ENCODE assay signal across 8 cellular contexts in genomic region chr10:119131512-119132240, GRCh38. TPM values are rescaled to one million over a fixed set of nuclear protein-coding genes. Genes with fewer than 3 reads are reported as not detected.
DNase-seq lines count a peak whose midpoint lies in the region; ATAC-seq and TF ChIP-seq lines count a peak whose summit lies in the region.

No MANE protein-coding gene starts in this region.

- H3K27me3 ChIP-seq in DND-41 (ENCODE audit: insufficient read depth, low read length, poor library complexity) (no peaks in the 10 kb centered on the region), PC-3 (ENCODE audit: low read length) (no peaks in the 10 kb centered on the region)

- H3F3A ChIP-seq in PC-3 (ENCODE audit: low read length, unreplicated experiment), result no peaks in the 10 kb centered on the region

- H3K36me3 Mint-ChIP-seq in immature natural killer cell, result peaks cover 19 to 38% (median 19%) of the 10 kb centered on the region in 3 donors
- peaks cover 43% of the 10 kb centered on the region for H3K36me3 Mint-ChIP-seq in stimulated activated memory B cell treated with anti-CD40 and anti-IgM and Interleukin-4, amounts not matched to agents 10 μg/mL and 1 μg/mL and 100 μg/mL, for 72 hours

- H3K4me1 ChIP-seq in DND-41 (ENCODE audit: insufficient read depth, low read length) (peaks cover 86% of the 10 kb centered on the region), PC-3 (ENCODE audit: insufficient read depth, low read length) (no peaks in the 10 kb centered on the region)

- H3K4me1 Mint-ChIP-seq in immature natural killer cell, result peaks cover 32 to 40% of the 10 kb centered on the region in 2 donors
- H3K4me1 Mint-ChIP-seq in stimulated activated memory B cell treated with anti-CD40 and anti-IgM and Interleukin-4, amounts not matched to agents 10 μg/mL and 1 μg/mL and 100 μg/mL, for 72 hours, result peaks cover 24% of the 10 kb centered on the region

- H3K9me3 Mint-ChIP-seq in immature natural killer cell, result no peaks in the 10 kb centered on the region
- no peaks in the 10 kb centered on the region for H3K9me3 Mint-ChIP-seq in stimulated activated memory B cell treated with anti-CD40 and anti-IgM and Interleukin-4, amounts not matched to agents 10 μg/mL and 1 μg/mL and 100 μg/mL, for 72 hours

- no peak for TF ChIP-seq CTCF in DND-41 (IDR thresholded peaks at IDR 0.05; ENCODE audit: borderline replicate concordance, extremely low read depth, low read length, poor library complexity, severe bottlenecking)
- TF ChIP-seq CTCF in PC-3 (conservative IDR thresholded peaks at IDR 0.05; ENCODE audit: low read depth, low read length), result no peak

- peak overlapping the region; percentile 90 to 95 (median 94) for H3K27ac Mint-ChIP-seq in immature natural killer cell
- H3K27ac Mint-ChIP-seq in stimulated activated memory B cell treated with anti-CD40 and anti-IgM and Interleukin-4, amounts not matched to agents 10 μg/mL and 1 μg/mL and 100 μg/mL, for 72 hours, result peak overlapping the region; percentile 90

- H3K79me2 ChIP-seq in DND-41 (ENCODE audit: insufficient read depth, low read length), result peaks cover 48% of the 10 kb centered on the region
- no peaks in the 10 kb centered on the region for H3K79me2 ChIP-seq in PC-3 (ENCODE audit: low read length)

- DNase-seq in DND-41 (peak; percentile 89), NCI-H2029 (lab: John Stamatoyannopoulos, UW) (peak; percentile 9), immature natural killer cell (peak; percentile 42 to 54 (median 43)), PC-3 (no peak), NCI-H2081 (lab: John Stamatoyannopoulos, UW) (no peak)
- DNase-seq in activated gamma-delta T cell treated with anti-CD3 and anti-CD28 coated beads, Interleukin-2, amount 50 U/mL, for 16 hours (ENCODE audit: low read depth), result peak; percentile 12

- no TSS peak for BruUV-seq in PC-3 (replicated peaks; lab: Mats Ljungman, UMichigan)

- peak overlapping the region; percentile 84 to 92 (median 88) for H3K4me3 Mint-ChIP-seq in immature natural killer cell
- H3K4me3 Mint-ChIP-seq in stimulated activated memory B cell treated with anti-CD40 and anti-IgM and Interleukin-4, amounts not matched to agents 10 μg/mL and 1 μg/mL and 100 μg/mL, for 72 hours, result peak overlapping the region; percentile 80

- peaks cover 0 to 4% (median 3%) of the 10 kb centered on the region in 3 donors for H3K27me3 Mint-ChIP-seq in immature natural killer cell (ENCODE audit: low read depth in 3 of 3)
- no peaks in the 10 kb centered on the region for H3K27me3 Mint-ChIP-seq in stimulated activated memory B cell treated with anti-CD40 and anti-IgM and Interleukin-4, amounts not matched to agents 10 μg/mL and 1 μg/mL and 100 μg/mL, for 72 hours

- H3K9me3 ChIP-seq in DND-41 (ENCODE audit: insufficient read depth, low read length, severe bottlenecking), result no peaks in the 10 kb centered on the region
- no peaks in the 10 kb centered on the region for H3K9me3 ChIP-seq in PC-3 (ENCODE audit: low read length)

- H4K20me1 ChIP-seq in DND-41 (ENCODE audit: insufficient read depth, low read length) (no peaks in the 10 kb centered on the region), PC-3 (ENCODE audit: low read length) (no peaks in the 10 kb centered on the region)

- H2AFZ ChIP-seq in DND-41 (ENCODE audit: low read depth, low read length), result 0 out of 2 replicates have a peak overlapping the region, but pooled peaks have one; percentile 33
- H2AFZ ChIP-seq in PC-3 (ENCODE audit: low read length), result no peak overlapping the region

- H3K4me2 ChIP-seq in DND-41 (ENCODE audit: insufficient read depth, low read length) (peak overlapping the region; percentile 52), PC-3 (ENCODE audit: low read length) (no peak overlapping the region)

- CTCF ChIA-PET in PC-3 (lab: Charles Lee), result no interaction called here

- peak overlapping the region; percentile 16 to 41; a peak in 3 of 4 replicates for H3K4me3 ChIP-seq in DND-41 (ENCODE audit: low read depth in 1 of 2, low read length in 2 of 2)
- no peak overlapping the region for H3K4me3 ChIP-seq in PC-3 (ENCODE audit: low read length)

- H3K36me3 ChIP-seq in DND-41 (ENCODE audit: insufficient read depth, low read length) (peaks cover 72% of the 10 kb centered on the region), PC-3 (ENCODE audit: low read depth, low read length) (peaks cover 3% of the 10 kb centered on the region; the same call in 1 of the 2 replicates)

- H3K9me2 ChIP-seq in PC-3 (replicated peaks; ENCODE audit: low read length), result no peaks in the 10 kb centered on the region

- intact Hi-C loops in PC-3 (cut with micrococcal nuclease), result no loop called here

- POLR2A ChIA-PET in PC-3 (lab: Charles Lee; ENCODE audit: unreplicated experiment), result no interaction called here

- H3K9ac ChIP-seq in DND-41 (ENCODE audit: low read depth, low read length) (peak overlapping the region; percentile 88), PC-3 (ENCODE audit: low read length) (no peak overlapping the region)

- ATAC-seq in DND-41 (ENCODE audit: insufficient read depth, low read depth) (peak; percentile 92), GM21619 (IDR thresholded peaks at IDR 0.05; ENCODE audit: unreplicated experiment) (peak; percentile 77), PC-3 (no peak)
- ATAC-seq in stimulated activated memory B cell treated with anti-CD40 and anti-IgM and Interleukin-4, amounts not matched to agents 10 μg/mL and 1 μg/mL and 100 μg/mL, for 72 hours, result peak; percentile 83

- H3K27ac ChIP-seq in DND-41 (ENCODE audit: low read length) (peak overlapping the region; percentile 100), PC-3 (ENCODE audit: low read length) (no peak overlapping the region)

RNA-seq across cellular contexts. Expression of gene DENND10, which starts 27.8 kb away (rescaled TPM):
- polyA plus RNA-seq in immature natural killer cell, result 10 to 100 TPM; 26.2 to 37.4 (median 36.9) TPM
- total RNA-seq in PC-3 (2014; rRNA removed), result 28.2 and 28.9 TPM in 2 replicates

RNA-seq across cellular contexts. Expression of gene SFXN4, which starts 33.8 kb away (rescaled TPM):
- polyA plus RNA-seq in immature natural killer cell, result 10 to 100 TPM; 11.6 to 15.7 (median 12.6) TPM
- total RNA-seq in PC-3 (2014; rRNA removed), result 23.6 and 32.8 TPM in 2 replicates

RNA-seq across cellular contexts. Expression of gene PRDX3, which starts 46.9 kb away (rescaled TPM):
- polyA plus RNA-seq in immature natural killer cell, result 10 to 100 TPM; 61.6 to 99.8 (median 76.5) TPM
- total RNA-seq in PC-3 (2014; rRNA removed), result 125 and 153 TPM in 2 replicates

RNA-seq across cellular contexts. Expression of gene EIF3A, which starts 51.1 kb away (rescaled TPM):
- polyA plus RNA-seq in immature natural killer cell, result 10 to 100 TPM; 19.9 to 61.2 (median 21.4) TPM
- 46.0 and 56.3 TPM in 2 replicates for total RNA-seq in PC-3 (2014; rRNA removed)

Comparison
In these comparisons a context has a peak if more than half of its experiments do, and no peak if none do; other contexts are left out.
1. DNase-seq: peak in DND-41 (single experiment), NCI-H2029 (single experiment), activated gamma-delta T cell treated with anti-CD3 and anti-CD28 coated beads, Interleukin-2, amount 50 U/mL, for 16 hours (single experiment) and immature natural killer cell (3 of 3); none in PC-3 (single experiment) and NCI-H2081 (0 of 2).